17 cellular contexts compared by ENCODE assay signal in the genomic region with DNA sequence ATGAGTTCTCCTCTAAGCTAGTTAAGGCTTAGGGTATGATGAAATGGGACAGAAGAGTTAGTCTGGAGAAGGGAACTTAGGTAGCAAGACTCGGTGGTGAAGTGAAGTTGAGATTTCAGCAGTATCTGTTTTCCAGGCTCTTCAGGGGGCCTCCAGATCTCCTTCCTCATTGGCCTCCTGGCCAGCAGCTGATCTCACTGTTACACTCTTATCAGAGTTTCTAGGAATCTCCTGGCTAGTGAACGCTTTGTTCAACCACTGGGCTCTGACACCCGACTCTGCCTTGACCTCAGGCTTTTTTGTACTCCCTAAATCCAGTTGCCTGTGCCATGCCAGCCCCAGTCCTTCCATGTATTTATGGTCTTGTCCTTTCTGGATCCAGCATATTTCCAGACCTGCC.
A peak's percentile ranks its signal among the peaks of the same experiment; 100 is the strongest.
DNase-seq lines count a peak whose midpoint lies in the region; ATAC-seq and TF ChIP-seq lines count a peak whose summit lies in the region.
"Had no signal": no experiment of that assay in that cellular context is flagged by ENCODE, and none has a peak within 500 bp of the region (broad histone marks: within the 10 kb centered on the region; RNA-seq: fewer than 3 reads in every experiment).

No MANE protein-coding gene starts in this region.

- no peaks in the 10 kb centered on the region for H3K27me3 Mint-ChIP-seq in endothelial cell (ENCODE audit: unreplicated experiment)
- H3K27me3 Mint-ChIP-seq: CD4-positive, alpha-beta T cell had no signal

- BruUV-seq in PC-9 (replicated peaks; lab: Mats Ljungman, UMichigan) = no TSS peak

- no peak overlapping the region for H3K4me2 ChIP-seq in PC-9
- H3K4me2 ChIP-seq: A549, GM23338 had no signal

- TF ChIP-seq CTCF in right atrium auricular region (IDR thresholded peaks at IDR 0.05) (no peak), heart right ventricle (IDR thresholded peaks at IDR 0.05) (no peak), testis (IDR thresholded peaks at IDR 0.05) (no peak), PC-9 (conservative IDR thresholded peaks at IDR 0.05) (no peak), endothelial cell (IDR thresholded peaks at IDR 0.05; ENCODE audit: unreplicated experiment) (no peak)

- H3F3A ChIP-seq in PC-9 (ENCODE audit: insufficient read depth, low read depth) = no peaks in the 10 kb centered on the region

- no peaks in the 10 kb centered on the region for H3K36me3 ChIP-seq in right atrium auricular region
- no peaks in the 10 kb centered on the region for H3K36me3 ChIP-seq in heart right ventricle
- no peaks in the 10 kb centered on the region for H3K36me3 ChIP-seq in testis (ENCODE audit: low read depth, missing control alignments)
- no peaks in the 10 kb centered on the region for H3K36me3 ChIP-seq in PC-9 (ENCODE audit: low read depth)

- H3K4me1 Mint-ChIP-seq in endothelial cell (ENCODE audit: unreplicated experiment) = no peaks in the 10 kb centered on the region
- H3K4me1 Mint-ChIP-seq: GM23338 had no signal

- no peak overlapping the region for H3K27ac Mint-ChIP-seq in endothelial cell (ENCODE audit: unreplicated experiment)
- H3K27ac Mint-ChIP-seq: CD4-positive, alpha-beta T cell; GM23338; HFFc6 had no signal

- H3K9me3 Mint-ChIP-seq in endothelial cell (ENCODE audit: unreplicated experiment) = no peaks in the 10 kb centered on the region
- H3K9me3 Mint-ChIP-seq: CD4-positive, alpha-beta T cell; GM23338 had no signal

- TF ChIP-seq POLR2A in testis (IDR thresholded peaks at IDR 0.05) = no peak

- no peaks in the 10 kb centered on the region for H4K20me1 ChIP-seq in PC-9 (ENCODE audit: insufficient read depth)

- H3K27me3 ChIP-seq in right atrium auricular region (no peaks in the 10 kb centered on the region), heart right ventricle (no peaks in the 10 kb centered on the region), testis (no peaks in the 10 kb centered on the region), PC-9 (ENCODE audit: insufficient read depth, low read depth) (no peaks in the 10 kb centered on the region)

- POLR2A ChIA-PET in PC-9 (lab: Charles Lee; ENCODE audit: unreplicated experiment) = no interaction called here

- H3K4me1 ChIP-seq in right atrium auricular region (peaks cover 0 to 6% of the 10 kb centered on the region in 2 donors), heart right ventricle (peaks cover 0 to 15% (median 0%) of the 10 kb centered on the region in 9 donors), testis (no peaks in the 10 kb centered on the region), PC-9 (replicated peaks; ENCODE audit: insufficient read depth) (no peaks in the 10 kb centered on the region)
- H3K4me1 ChIP-seq: A549, Caco-2 had no signal

- H3K4me3 Mint-ChIP-seq in endothelial cell (ENCODE audit: unreplicated experiment) = no peak overlapping the region
- H3K4me3 Mint-ChIP-seq: CD4-positive, alpha-beta T cell; GM23338; HFFc6 had no signal

- ATAC-seq in Right ventricle myocardium inferior (peak; percentile 83), heart right ventricle (peak in 7 of 8 donors; percentile 38 to 85 (median 78))
- ATAC-seq: A549 had no signal

- DNase-seq in Right ventricle myocardium inferior (ENCODE audit: missing footprints) (no peak), right atrium auricular region (ENCODE audit: low spot score) (no peak), OCI-M1 (lab: John Stamatoyannopoulos, UW) (peak; percentile 97), heart right ventricle (peak in 1 of 2 donors; percentile 9), testis (peak; percentile 54), PC-9 (no peak), endothelial cell (ENCODE audit: low spot score) (no peak)
- DNase-seq: AML-193; Caco-2; CD4-positive, alpha-beta T cell; GF-D8; HCEC 1CT; HFFc6 had no signal

- CTCF ChIA-PET in PC-9 (lab: Charles Lee) = no interaction called here

- H3K9me2 ChIP-seq in PC-9 (ENCODE audit: insufficient read depth) = no peaks in the 10 kb centered on the region

- no peaks in the 10 kb centered on the region for H3K36me3 Mint-ChIP-seq in endothelial cell (ENCODE audit: low read depth, unreplicated experiment)

- H3K27ac ChIP-seq in right atrium auricular region = no peak overlapping the region
- H3K27ac ChIP-seq in heart right ventricle = peak overlapping the region in 1 of 10 donors; percentile 15
- no peak overlapping the region for H3K27ac ChIP-seq in testis
- H3K27ac ChIP-seq in PC-9 = no peak overlapping the region
- H3K27ac ChIP-seq: 22Rv1, A549, C4-2B had no signal

- intact Hi-C loops in Right ventricle myocardium inferior (cut with DNase I) (no loop called here), heart right ventricle (cut with DNase I) (no loop called here), testis (cut with DNase I; ENCODE audit: low total_unique reads) (no loop called here), PC-9 (cut with micrococcal nuclease; ENCODE audit: unreplicated experiment) (no loop called here)

- H3K79me2 ChIP-seq in PC-9 (ENCODE audit: low read depth) = no peaks in the 10 kb centered on the region

- no peak overlapping the region for H2AFZ ChIP-seq in PC-9
- H2AFZ ChIP-seq: GM23338 had no signal

- H3K4me3 ChIP-seq in right atrium auricular region (no peak overlapping the region), heart right ventricle (no peak overlapping the region), testis (no peak overlapping the region), PC-9 (no peak overlapping the region)
- H3K4me3 ChIP-seq: A549, GM23338 had no signal

- H3K9me3 ChIP-seq in right atrium auricular region (no peaks in the 10 kb centered on the region), heart right ventricle (no peaks in the 10 kb centered on the region), testis (no peaks in the 10 kb centered on the region), PC-9 (ENCODE audit: insufficient read depth, low read depth) (no peaks in the 10 kb centered on the region)
- H3K9me3 ChIP-seq: A549, Caco-2 had no signal

- WGBS in heart right ventricle, 2 donors = 18 to 32% methylated on average over 3 of the region's 3 CpGs
- 32 to 56% methylated on average over 3 of the region's 3 CpGs for WGBS in testis, 2 donors

Comparison
In these comparisons a context has a peak if more than half of its experiments do, and no peak if none do; other contexts are left out.
1. DNase-seq: peak in OCI-M1 (single experiment) and testis (single experiment); none in Right ventricle myocardium inferior (single experiment), right atrium auricular region (single experiment), PC-9 (0 of 2) and endothelial cell (single experiment).